ENCODE assay signal across 18 cellular contexts in the genomic region with DNA sequence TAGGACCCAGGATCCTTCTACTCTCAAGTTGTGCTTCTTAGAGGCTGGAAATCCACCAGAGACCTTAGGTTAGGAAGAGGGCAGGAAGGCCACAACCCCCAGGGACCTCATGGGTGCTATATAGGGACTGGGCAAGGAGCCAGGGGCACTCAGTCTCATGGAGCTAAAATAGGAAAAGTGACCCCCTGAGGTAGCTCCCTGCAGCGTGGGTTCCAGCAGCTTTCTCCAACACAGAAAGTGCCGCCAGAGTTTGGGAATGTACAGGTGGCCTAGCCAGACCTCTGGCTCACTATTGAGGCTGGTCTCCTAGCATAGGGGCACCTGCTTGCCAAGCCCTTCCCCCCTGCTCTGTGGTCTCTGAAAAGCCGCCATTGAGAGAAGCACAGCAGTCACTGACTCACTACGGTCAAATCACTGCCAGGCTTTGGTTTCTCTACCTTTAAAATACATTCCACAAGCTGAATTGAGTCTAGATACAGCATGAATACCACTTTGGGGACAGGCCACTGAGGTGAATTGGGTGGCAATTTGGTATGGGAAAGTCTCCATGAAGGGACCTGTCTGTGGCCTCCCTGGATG.
DNase-seq lines count a peak whose midpoint lies in the region; ATAC-seq and TF ChIP-seq lines count a peak whose summit lies in the region.
"Had no signal": no experiment of that assay in that cellular context is flagged by ENCODE, and none has a peak within 500 bp of the region (broad histone marks: within the 10 kb centered on the region; RNA-seq: fewer than 3 reads in every experiment).

No MANE protein-coding gene starts in this region.

- H3K27ac ChIP-seq in BLaER1 treated with 17β-estradiol and CSF1 and Interleukin-3, amounts not matched to agents 10 nM and 100 nM = peak overlapping the region in 4 of 11 experiments; percentile 55 to 75 (median 67); a peak in 10 of 22 replicates
- H3K27ac ChIP-seq in SJCRH30 (0 out of 2 replicates have a peak overlapping the region, but pooled peaks have one; percentile 2), endodermal cell (ENCODE audit: low read depth, low read length) (no peak overlapping the region)
- H3K27ac ChIP-seq: 22Rv1, Peyer's patch, SK-N-MC had no signal

- CTCF ChIA-PET in activated CD8-positive, alpha-beta memory T cell treated with anti-CD3 and anti-CD28 coated beads, Interleukin-2, amount 10 ng/mL, durations not matched to agents 7 days and 5 days (lab: Charles Lee) = no interaction called here

- peak overlapping the region; percentile 49 to 86 (median 74) for H3K4me2 ChIP-seq in BLaER1 treated with 17β-estradiol and CSF1 and Interleukin-3, amounts not matched to agents 10 nM and 100 nM

- peaks cover 10 to 34% (median 24%) of the 10 kb centered on the region in 11 experiments for H3K9me3 ChIP-seq in BLaER1 treated with 17β-estradiol and CSF1 and Interleukin-3, amounts not matched to agents 10 nM and 100 nM (replicated peaks in 1 of 11)
- H3K9me3 ChIP-seq in SJCRH30 (replicated peaks) = 0 out of 2 replicates have a peak, but pooled peaks cover 5% of the 10 kb centered on the region
- peaks cover 15% of the 10 kb centered on the region for H3K9me3 ChIP-seq in endodermal cell (ENCODE audit: control insufficient read depth, low read length)
- H3K9me3 ChIP-seq: Peyer's patch had no signal

- WGBS in endodermal cell (ENCODE audit: insufficient coverage in 1 of 2, insufficient read length in 1 of 2), 2 experiments = 94 to 95% methylated on average over 4 of the region's 4 CpGs

- H3K27me3 Mint-ChIP-seq in endodermal cell (ENCODE audit: insufficient read depth) = peaks cover 4% of the 10 kb centered on the region
- peaks cover 5% of the 10 kb centered on the region for H3K27me3 Mint-ChIP-seq in activated CD8-positive, alpha-beta memory T cell treated with anti-CD3 and anti-CD28 coated beads, Interleukin-2, amount 10 ng/mL, durations not matched to agents 7 days and 5 days

- H4K20me1 ChIP-seq in BLaER1 treated with 17β-estradiol and CSF1 and Interleukin-3, amounts not matched to agents 10 nM and 100 nM = no peaks in the 10 kb centered on the region

- H3K4me3 Mint-ChIP-seq in endodermal cell = no peak overlapping the region
- H3K4me3 Mint-ChIP-seq in activated CD8-positive, alpha-beta memory T cell treated with anti-CD3 and anti-CD28 coated beads, Interleukin-2, amount 10 ng/mL, durations not matched to agents 7 days and 5 days = no peak overlapping the region
- H3K4me3 Mint-ChIP-seq: CD4-positive, CD25-positive, alpha-beta regulatory T cell had no signal

- peaks cover 2% of the 10 kb centered on the region for H3K36me3 Mint-ChIP-seq in endodermal cell (ENCODE audit: low read depth)
- H3K36me3 Mint-ChIP-seq in activated CD8-positive, alpha-beta memory T cell treated with anti-CD3 and anti-CD28 coated beads, Interleukin-2, amount 10 ng/mL, durations not matched to agents 7 days and 5 days = no peaks in the 10 kb centered on the region

- no peaks in the 10 kb centered on the region for H3K27me3 ChIP-seq in BLaER1 treated with 17β-estradiol and CSF1 and Interleukin-3, amounts not matched to agents 10 nM and 100 nM
- H3K27me3 ChIP-seq in SJCRH30 (no peaks in the 10 kb centered on the region), endodermal cell (ENCODE audit: control insufficient read depth, insufficient read depth, low read length, poor library complexity, severe bottlenecking) (no peaks in the 10 kb centered on the region)
- H3K27me3 ChIP-seq: Peyer's patch had no signal

- no peaks in the 10 kb centered on the region for H3K36me3 ChIP-seq in BLaER1 treated with 17β-estradiol and CSF1 and Interleukin-3, amounts not matched to agents 10 nM and 100 nM
- H3K36me3 ChIP-seq in SJCRH30 = no peaks in the 10 kb centered on the region
- H3K36me3 ChIP-seq in endodermal cell (ENCODE audit: control insufficient read depth, insufficient read depth, low read length) = no peaks in the 10 kb centered on the region
- H3K36me3 ChIP-seq: Peyer's patch had no signal

- no peak for TF ChIP-seq CTCF in endodermal cell (conservative IDR thresholded peaks at IDR 0.05)

- ATAC-seq in activated CD8-positive, alpha-beta memory T cell treated with anti-CD3 and anti-CD28 coated beads, Interleukin-2, amount 10 ng/mL, durations not matched to agents 7 days and 5 days = no peak
- ATAC-seq in HG03095 (IDR thresholded peaks at IDR 0.05; ENCODE audit: unreplicated experiment) (no peak), GM18907 (IDR thresholded peaks at IDR 0.05; ENCODE audit: unreplicated experiment) (no peak)
- ATAC-seq: Right ventricle myocardium inferior had no signal

- H3K9me3 Mint-ChIP-seq in endodermal cell = peaks cover 22% of the 10 kb centered on the region
- H3K9me3 Mint-ChIP-seq in activated CD8-positive, alpha-beta memory T cell treated with anti-CD3 and anti-CD28 coated beads, Interleukin-2, amount 10 ng/mL, durations not matched to agents 7 days and 5 days (ENCODE audit: low read depth) = peaks cover 13% of the 10 kb centered on the region

- peak; percentile 64 for DNase-seq in DMS79 treated with DMSO at 0.1 percent for 48 hours (lab: John Stamatoyannopoulos, UW)
- DNase-seq in DMS79 (lab: John Stamatoyannopoulos, UW) = no peak
- DNase-seq in SJCRH30 = peak in 1 of 2 experiments; percentile 27
- peak; percentile 25 for DNase-seq in endodermal cell
- DNase-seq in activated CD8-positive, alpha-beta memory T cell treated with anti-CD3 and anti-CD28 coated beads, Interleukin-2, amount 10 ng/mL, durations not matched to agents 7 days and 5 days = no peak
- DNase-seq: Caco-2; CD4-positive, CD25-positive, alpha-beta regulatory T cell; IMR-90; NCI-H2081; NK-92 treated with Interleukin-12 subunit alpha and Interleukin-12 subunit beta, amount 100 ng/mL, for 24 hours; Peyer's patch; T-helper 1 cell had no signal

- no peak overlapping the region for H3K27ac Mint-ChIP-seq in endodermal cell
- no peak overlapping the region for H3K27ac Mint-ChIP-seq in activated CD8-positive, alpha-beta memory T cell treated with anti-CD3 and anti-CD28 coated beads, Interleukin-2, amount 10 ng/mL, durations not matched to agents 7 days and 5 days
- H3K27ac Mint-ChIP-seq: CD4-positive, CD25-positive, alpha-beta regulatory T cell had no signal

- peak overlapping the region in 2 of 11 experiments; percentile 11 to 39; a peak in 3 of 22 replicates for H3K9ac ChIP-seq in BLaER1 treated with 17β-estradiol and CSF1 and Interleukin-3, amounts not matched to agents 10 nM and 100 nM
- no peak overlapping the region for H3K9ac ChIP-seq in endodermal cell (ENCODE audit: extremely low read depth, low read length, poor library complexity, severe bottlenecking)

- no peak overlapping the region for H3K4me3 ChIP-seq in BLaER1 treated with 17β-estradiol and CSF1 and Interleukin-3, amounts not matched to agents 10 nM and 100 nM
- H3K4me3 ChIP-seq in SJCRH30 (no peak overlapping the region), endodermal cell (ENCODE audit: low read length) (no peak overlapping the region)
- H3K4me3 ChIP-seq: Peyer's patch, SK-N-MC had no signal

- H3K4me1 Mint-ChIP-seq in endodermal cell = no peaks in the 10 kb centered on the region
- no peaks in the 10 kb centered on the region for H3K4me1 Mint-ChIP-seq in activated CD8-positive, alpha-beta memory T cell treated with anti-CD3 and anti-CD28 coated beads, Interleukin-2, amount 10 ng/mL, durations not matched to agents 7 days and 5 days
- H3K4me1 Mint-ChIP-seq: CD4-positive, CD25-positive, alpha-beta regulatory T cell had no signal

- peaks cover 17 to 70% (median 22%) of the 10 kb centered on the region in 10 experiments for H3K4me1 ChIP-seq in BLaER1 treated with 17β-estradiol and CSF1 and Interleukin-3, amounts not matched to agents 10 nM and 100 nM
- peaks cover 24% of the 10 kb centered on the region for H3K4me1 ChIP-seq in SJCRH30
- no peaks in the 10 kb centered on the region for H3K4me1 ChIP-seq in endodermal cell (ENCODE audit: control insufficient read depth, insufficient read depth, low read length)
- H3K4me1 ChIP-seq: Caco-2, Peyer's patch had no signal

Comparison
In these comparisons a context has a peak if more than half of its experiments do, and no peak if none do; other contexts are left out.
1. DNase-seq: peak in DMS79 treated with DMSO at 0.1 percent for 48 hours (single experiment) and endodermal cell (single experiment); none in DMS79 (single experiment) and activated CD8-positive, alpha-beta memory T cell treated with anti-CD3 and anti-CD28 coated beads, Interleukin-2, amount 10 ng/mL, durations not matched to agents 7 days and 5 days (single experiment).